In the genomic region with DNA sequence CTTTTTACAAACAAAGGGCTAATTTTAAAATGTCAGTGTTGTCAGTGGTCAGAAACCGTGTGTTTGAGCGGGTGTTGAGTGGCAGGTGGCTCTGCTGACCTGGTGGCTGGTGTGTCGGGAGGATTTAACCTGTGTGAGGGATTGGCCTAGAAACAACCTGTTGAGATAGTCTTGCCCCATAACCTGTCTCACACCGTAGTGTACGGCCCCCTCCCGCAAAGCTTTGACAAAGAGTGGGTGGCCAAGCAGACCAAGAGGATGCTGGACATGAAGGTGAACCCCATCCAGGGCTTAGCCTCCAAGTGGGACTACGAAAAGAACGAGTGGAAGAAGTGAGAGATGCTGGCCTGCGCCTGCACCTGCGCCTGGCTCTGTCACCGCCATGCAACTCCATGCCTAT, we compare ENCODE assay signal across 34 cellular contexts. TPM values are rescaled to one million over a fixed set of nuclear protein-coding genes. Genes with fewer than 3 reads are reported as not detected.
"Had no signal": no experiment of that assay in that cellular context is flagged by ENCODE, and none has a peak within 500 bp of the region (broad histone marks: within the 10 kb centered on the region; RNA-seq: fewer than 3 reads in every experiment).

No MANE protein-coding gene starts in this region.

- ATAC-seq: activated CD4-positive, CD25-positive, alpha-beta regulatory T cell treated with anti-CD3 and anti-CD28 coated beads, Interleukin-2, amount 50 U/mL, for 24 hours; activated CD8-positive, alpha-beta T cell treated with anti-CD3 and anti-CD28 coated beads for 36 hours; activated naive CD4-positive, alpha-beta T cell treated with anti-CD3 and anti-CD28 coated beads, Interleukin-2, amount 50 U/mL, for 72 hours; activated T-cell treated with anti-CD3 and anti-CD28 coated beads, Interleukin-2, amount 50 U/mL, for 4 hours; activated T-helper 17 cell treated with anti-CD3 and anti-CD28 coated beads, Interleukin-2, amount 50 U/mL, for 72 hours; foreskin keratinocyte; gastroesophageal sphincter; T-helper 17 cell had no signal

- H3K4me1 Mint-ChIP-seq: endodermal cell had no signal

- H3K9me3 ChIP-seq: ascending aorta, breast epithelium, esophagus muscularis mucosa, gastroesophageal sphincter had no signal

- H3K27ac Mint-ChIP-seq: activated B cell treated with CpG ODN at 0.5 μM for 24 hours; activated CD8-positive, alpha-beta T cell treated with anti-CD3 and anti-CD28 coated beads for 36 hours; activated naive CD4-positive, alpha-beta T cell treated with anti-CD3 and anti-CD28 coated beads, Interleukin-2, amount 50 U/mL, for 72 hours; activated naive CD8-positive, alpha-beta T cell treated with anti-CD3 and anti-CD28 coated beads, Interleukin-2, amount 10 ng/mL, durations not matched to agents 7 days and 5 days; activated T-helper 17 cell treated with anti-CD3 and anti-CD28 coated beads, Interleukin-2, amount 50 U/mL, for 72 hours; brain; dendritic cell treated with granulocyte-macrophage colony-stimulating factor and Interleukin-4, amounts not matched to agents 40 ng/mL and 50 ng/mL, for 4 days; endodermal cell; T-helper 17 cell; T-helper 2 cell treated with Interferon-gamma antibody and Interleukin-4, amounts not matched to agents 5 μg/mL and 100 μg/mL, for 36 hours had no signal

- H3K4me3 ChIP-seq: ascending aorta, breast epithelium, cardiac muscle cell, coronary artery, dorsolateral prefrontal cortex, esophagus muscularis mucosa, gastroesophageal sphincter had no signal

- H3K4me1 ChIP-seq: ascending aorta, breast epithelium had no signal

- DNase-seq: activated B cell treated with CpG ODN at 0.5 μM for 24 hours; activated CD4-positive, alpha-beta T cell treated with anti-CD3 and anti-CD28 coated beads for 48 hours; activated CD4-positive, alpha-beta T cell treated with anti-CD3 and anti-CD28 coated beads, Interleukin-2, amount 50 U/mL, for 1 hour; activated CD4-positive, alpha-beta T cell treated with anti-CD3 and anti-CD28 coated beads, Interleukin-2, amount 50 U/mL, for 48 hours; activated CD8-positive, alpha-beta memory T cell treated with anti-CD3 and anti-CD28 coated beads for 24 hours; activated CD8-positive, alpha-beta T cell treated with anti-CD3 and anti-CD28 coated beads for 36 hours; activated effector memory CD4-positive, alpha-beta T cell treated with Interleukin-2 at 50 U/mL for 16 hours; activated gamma-delta T cell treated with Interleukin-2 at 50 U/mL for 16 hours; activated naive CD4-positive, alpha-beta T cell treated with Interleukin-2 at 50 U/mL for 16 hours; activated naive CD8-positive, alpha-beta T cell treated with anti-CD3 and anti-CD28 coated beads, Interleukin-2, amount 10 ng/mL, durations not matched to agents 7 days and 5 days; activated T-cell treated with anti-CD3 and anti-CD28 coated beads, Interleukin-2, amount 50 U/mL, for 4 hours; central memory CD4-positive, alpha-beta T cell; cerebellar nuclear complex; effector memory CD4-positive, alpha-beta T cell; endodermal cell; erythroblast; foreskin keratinocyte; T-helper 1 cell; T-helper 17 cell; T1000; WERI-Rb-1 had no signal

- H3K27ac ChIP-seq: ascending aorta, breast epithelium, cardiac muscle cell, coronary artery, dorsolateral prefrontal cortex, esophagus muscularis mucosa, foreskin keratinocyte, gastroesophageal sphincter, WERI-Rb-1 had no signal

- H3K4me3 Mint-ChIP-seq: activated B cell treated with CpG ODN at 0.5 μM for 24 hours; activated CD8-positive, alpha-beta T cell treated with anti-CD3 and anti-CD28 coated beads for 36 hours; activated naive CD8-positive, alpha-beta T cell treated with anti-CD3 and anti-CD28 coated beads, Interleukin-2, amount 10 ng/mL, durations not matched to agents 7 days and 5 days; activated T-cell treated with anti-CD3 and anti-CD28 coated beads, Interleukin-2, amount 50 U/mL, for 4 hours; activated T-helper 17 cell treated with anti-CD3 and anti-CD28 coated beads, Interleukin-2, amount 50 U/mL, for 72 hours; brain; dendritic cell treated with granulocyte-macrophage colony-stimulating factor and Interleukin-4, amounts not matched to agents 40 ng/mL and 50 ng/mL, for 4 days; endodermal cell; T-helper 17 cell; T-helper 2 cell treated with Interferon-gamma antibody and Interleukin-4, amounts not matched to agents 5 μg/mL and 100 μg/mL, for 36 hours had no signal

- H3K9me3 Mint-ChIP-seq: activated B cell treated with CpG ODN at 0.5 μM for 24 hours; activated CD8-positive, alpha-beta T cell treated with anti-CD3 and anti-CD28 coated beads for 36 hours; activated naive CD4-positive, alpha-beta T cell treated with anti-CD3 and anti-CD28 coated beads, Interleukin-2, amount 50 U/mL, for 72 hours; activated naive CD8-positive, alpha-beta T cell treated with anti-CD3 and anti-CD28 coated beads, Interleukin-2, amount 10 ng/mL, durations not matched to agents 7 days and 5 days; activated T-cell treated with anti-CD3 and anti-CD28 coated beads, Interleukin-2, amount 50 U/mL, for 4 hours; activated T-helper 17 cell treated with anti-CD3 and anti-CD28 coated beads, Interleukin-2, amount 50 U/mL, for 72 hours; brain; dendritic cell treated with granulocyte-macrophage colony-stimulating factor and Interleukin-4, amounts not matched to agents 40 ng/mL and 50 ng/mL, for 4 days; T-helper 2 cell treated with Interferon-gamma antibody and Interleukin-4, amounts not matched to agents 5 μg/mL and 100 μg/mL, for 36 hours had no signal

- H3K27me3 ChIP-seq: ascending aorta, breast epithelium, cardiac muscle cell, dorsolateral prefrontal cortex had no signal

RNA-seq across cellular contexts. Expression of a gene that starts 55.6 kb away (rescaled TPM):
- total RNA-seq: ascending aorta had no signal
